Comparison of ENCODE assay signal across 2 cellular contexts in genomic region chrX:133246921-133247320, GRCh38.
A peak's percentile ranks its signal among the peaks of the same experiment; 100 is the strongest.
TF ChIP-seq lines count a peak whose summit lies in the region.

No MANE protein-coding gene starts in this region.

TF ChIP-seq in HepG2, 621 proteins besides CTCF, POLR2A, EP300 and RAD21:
- TF ChIP-seq ZNF576 (CRISPR knock-in tag; IDR thresholded peaks at IDR 0.05), result no peak
- TF ChIP-seq, protein P1, sequence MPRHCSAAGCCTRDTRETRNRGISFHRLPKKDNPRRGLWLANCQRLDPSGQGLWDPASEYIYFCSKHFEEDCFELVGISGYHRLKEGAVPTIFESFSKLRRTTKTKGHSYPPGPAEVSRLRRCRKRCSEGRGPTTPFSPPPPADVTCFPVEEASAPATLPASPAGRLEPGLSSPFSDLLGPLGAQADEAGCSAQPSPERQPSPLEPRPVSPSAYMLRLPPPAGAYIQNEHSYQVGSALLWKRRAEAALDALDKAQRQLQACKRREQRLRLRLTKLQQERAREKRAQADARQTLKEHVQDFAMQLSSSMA (CRISPR knock-in tag; IDR thresholded peaks at IDR 0.05), result no peak
- TF ChIP-seq ZFP36 (IDR thresholded peaks at IDR 0.05; ENCODE audit: borderline replicate concordance, low read depth, low read length, partially characterized antibody), result peak; percentile 78
- TF ChIP-seq ATF5 (CRISPR knock-in tag; IDR thresholded peaks at IDR 0.05; ENCODE audit: low read depth), result no peak
- TF ChIP-seq RCOR2 (CRISPR knock-in tag; IDR thresholded peaks at IDR 0.05), result no peak
- TF ChIP-seq ZNF780A (CRISPR knock-in tag; IDR thresholded peaks at IDR 0.05), result peak; percentile 86
- no peak for TF ChIP-seq THRA (CRISPR knock-in tag; IDR thresholded peaks at IDR 0.05; ENCODE audit: borderline replicate concordance)
- no peak for TF ChIP-seq ZBTB4 (CRISPR knock-in tag; IDR thresholded peaks at IDR 0.05; ENCODE audit: borderline replicate concordance)
- no peak for TF ChIP-seq IRF9 (CRISPR knock-in tag; IDR thresholded peaks at IDR 0.05; ENCODE audit: borderline replicate concordance)
- TF ChIP-seq DNMT3B (CRISPR knock-in tag; conservative IDR thresholded peaks at IDR 0.05), result no peak
- TF ChIP-seq CBX2 (IDR thresholded peaks at IDR 0.05; ENCODE audit: low read depth, low read length), result no peak
- no peak for TF ChIP-seq CBX2 (CRISPR knock-in tag; IDR thresholded peaks at IDR 0.05; ENCODE audit: low read depth)
- no peak for TF ChIP-seq ZFP82 (CRISPR knock-in tag; IDR thresholded peaks at IDR 0.05; ENCODE audit: borderline replicate concordance)
- TF ChIP-seq GATA4 (IDR thresholded peaks at IDR 0.05; ENCODE audit: borderline replicate concordance, low read depth), result no peak
- TF ChIP-seq SKI (IDR thresholded peaks at IDR 0.05; ENCODE audit: partially characterized antibody), result no peak

TF ChIP-seq in K562, 482 proteins besides CTCF, POLR2A, EP300 and RAD21:
- TF ChIP-seq HDAC3 (IDR thresholded peaks at IDR 0.05; ENCODE audit: borderline replicate concordance, partially characterized antibody), result no peak
- TF ChIP-seq ZFP36 (IDR thresholded peaks at IDR 0.05; ENCODE audit: low read depth, low read length, partially characterized antibody), result peak; percentile 51
- no peak for TF ChIP-seq KLF1 (tag; IDR thresholded peaks at IDR 0.05)
- TF ChIP-seq, protein P2, sequence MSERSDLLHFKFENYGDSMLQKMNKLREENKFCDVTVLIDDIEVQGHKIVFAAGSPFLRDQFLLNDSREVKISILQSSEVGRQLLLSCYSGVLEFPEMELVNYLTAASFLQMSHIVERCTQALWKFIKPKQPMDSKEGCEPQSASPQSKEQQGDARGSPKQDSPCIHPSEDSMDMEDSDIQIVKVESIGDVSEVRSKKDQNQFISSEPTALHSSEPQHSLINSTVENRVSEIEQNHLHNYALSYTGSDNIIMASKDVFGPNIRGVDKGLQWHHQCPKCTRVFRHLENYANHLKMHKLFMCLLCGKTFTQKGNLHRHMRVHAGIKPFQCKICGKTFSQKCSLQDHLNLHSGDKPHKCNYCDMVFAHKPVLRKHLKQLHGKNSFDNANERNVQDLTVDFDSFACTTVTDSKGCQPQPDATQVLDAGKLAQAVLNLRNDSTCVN (CRISPR knock-in tag; IDR thresholded peaks at IDR 0.05), result no peak
- TF ChIP-seq, protein P3, sequence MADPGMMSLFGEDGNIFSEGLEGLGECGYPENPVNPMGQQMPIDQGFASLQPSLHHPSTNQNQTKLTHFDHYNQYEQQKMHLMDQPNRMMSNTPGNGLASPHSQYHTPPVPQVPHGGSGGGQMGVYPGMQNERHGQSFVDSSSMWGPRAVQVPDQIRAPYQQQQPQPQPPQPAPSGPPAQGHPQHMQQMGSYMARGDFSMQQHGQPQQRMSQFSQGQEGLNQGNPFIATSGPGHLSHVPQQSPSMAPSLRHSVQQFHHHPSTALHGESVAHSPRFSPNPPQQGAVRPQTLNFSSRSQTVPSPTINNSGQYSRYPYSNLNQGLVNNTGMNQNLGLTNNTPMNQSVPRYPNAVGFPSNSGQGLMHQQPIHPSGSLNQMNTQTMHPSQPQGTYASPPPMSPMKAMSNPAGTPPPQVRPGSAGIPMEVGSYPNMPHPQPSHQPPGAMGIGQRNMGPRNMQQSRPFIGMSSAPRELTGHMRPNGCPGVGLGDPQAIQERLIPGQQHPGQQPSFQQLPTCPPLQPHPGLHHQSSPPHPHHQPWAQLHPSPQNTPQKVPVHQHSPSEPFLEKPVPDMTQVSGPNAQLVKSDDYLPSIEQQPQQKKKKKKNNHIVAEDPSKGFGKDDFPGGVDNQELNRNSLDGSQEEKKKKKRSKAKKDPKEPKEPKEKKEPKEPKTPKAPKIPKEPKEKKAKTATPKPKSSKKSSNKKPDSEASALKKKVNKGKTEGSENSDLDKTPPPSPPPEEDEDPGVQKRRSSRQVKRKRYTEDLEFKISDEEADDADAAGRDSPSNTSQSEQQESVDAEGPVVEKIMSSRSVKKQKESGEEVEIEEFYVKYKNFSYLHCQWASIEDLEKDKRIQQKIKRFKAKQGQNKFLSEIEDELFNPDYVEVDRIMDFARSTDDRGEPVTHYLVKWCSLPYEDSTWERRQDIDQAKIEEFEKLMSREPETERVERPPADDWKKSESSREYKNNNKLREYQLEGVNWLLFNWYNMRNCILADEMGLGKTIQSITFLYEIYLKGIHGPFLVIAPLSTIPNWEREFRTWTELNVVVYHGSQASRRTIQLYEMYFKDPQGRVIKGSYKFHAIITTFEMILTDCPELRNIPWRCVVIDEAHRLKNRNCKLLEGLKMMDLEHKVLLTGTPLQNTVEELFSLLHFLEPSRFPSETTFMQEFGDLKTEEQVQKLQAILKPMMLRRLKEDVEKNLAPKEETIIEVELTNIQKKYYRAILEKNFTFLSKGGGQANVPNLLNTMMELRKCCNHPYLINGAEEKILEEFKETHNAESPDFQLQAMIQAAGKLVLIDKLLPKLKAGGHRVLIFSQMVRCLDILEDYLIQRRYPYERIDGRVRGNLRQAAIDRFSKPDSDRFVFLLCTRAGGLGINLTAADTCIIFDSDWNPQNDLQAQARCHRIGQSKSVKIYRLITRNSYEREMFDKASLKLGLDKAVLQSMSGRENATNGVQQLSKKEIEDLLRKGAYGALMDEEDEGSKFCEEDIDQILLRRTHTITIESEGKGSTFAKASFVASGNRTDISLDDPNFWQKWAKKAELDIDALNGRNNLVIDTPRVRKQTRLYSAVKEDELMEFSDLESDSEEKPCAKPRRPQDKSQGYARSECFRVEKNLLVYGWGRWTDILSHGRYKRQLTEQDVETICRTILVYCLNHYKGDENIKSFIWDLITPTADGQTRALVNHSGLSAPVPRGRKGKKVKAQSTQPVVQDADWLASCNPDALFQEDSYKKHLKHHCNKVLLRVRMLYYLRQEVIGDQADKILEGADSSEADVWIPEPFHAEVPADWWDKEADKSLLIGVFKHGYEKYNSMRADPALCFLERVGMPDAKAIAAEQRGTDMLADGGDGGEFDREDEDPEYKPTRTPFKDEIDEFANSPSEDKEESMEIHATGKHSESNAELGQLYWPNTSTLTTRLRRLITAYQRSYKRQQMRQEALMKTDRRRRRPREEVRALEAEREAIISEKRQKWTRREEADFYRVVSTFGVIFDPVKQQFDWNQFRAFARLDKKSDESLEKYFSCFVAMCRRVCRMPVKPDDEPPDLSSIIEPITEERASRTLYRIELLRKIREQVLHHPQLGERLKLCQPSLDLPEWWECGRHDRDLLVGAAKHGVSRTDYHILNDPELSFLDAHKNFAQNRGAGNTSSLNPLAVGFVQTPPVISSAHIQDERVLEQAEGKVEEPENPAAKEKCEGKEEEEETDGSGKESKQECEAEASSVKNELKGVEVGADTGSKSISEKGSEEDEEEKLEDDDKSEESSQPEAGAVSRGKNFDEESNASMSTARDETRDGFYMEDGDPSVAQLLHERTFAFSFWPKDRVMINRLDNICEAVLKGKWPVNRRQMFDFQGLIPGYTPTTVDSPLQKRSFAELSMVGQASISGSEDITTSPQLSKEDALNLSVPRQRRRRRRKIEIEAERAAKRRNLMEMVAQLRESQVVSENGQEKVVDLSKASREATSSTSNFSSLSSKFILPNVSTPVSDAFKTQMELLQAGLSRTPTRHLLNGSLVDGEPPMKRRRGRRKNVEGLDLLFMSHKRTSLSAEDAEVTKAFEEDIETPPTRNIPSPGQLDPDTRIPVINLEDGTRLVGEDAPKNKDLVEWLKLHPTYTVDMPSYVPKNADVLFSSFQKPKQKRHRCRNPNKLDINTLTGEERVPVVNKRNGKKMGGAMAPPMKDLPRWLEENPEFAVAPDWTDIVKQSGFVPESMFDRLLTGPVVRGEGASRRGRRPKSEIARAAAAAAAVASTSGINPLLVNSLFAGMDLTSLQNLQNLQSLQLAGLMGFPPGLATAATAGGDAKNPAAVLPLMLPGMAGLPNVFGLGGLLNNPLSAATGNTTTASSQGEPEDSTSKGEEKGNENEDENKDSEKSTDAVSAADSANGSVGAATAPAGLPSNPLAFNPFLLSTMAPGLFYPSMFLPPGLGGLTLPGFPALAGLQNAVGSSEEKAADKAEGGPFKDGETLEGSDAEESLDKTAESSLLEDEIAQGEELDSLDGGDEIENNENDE (IDR thresholded peaks at IDR 0.05; ENCODE audit: low read depth, low read length), result no peak
